Comparison of ENCODE assay signal across 1 cellular context in genomic region chr6:149342525-149342924, GRCh38.
TF ChIP-seq lines count a peak whose summit lies in the region.

No MANE protein-coding gene starts in this region.

TF ChIP-seq in HEK293, 187 proteins besides CTCF, POLR2A, EP300 and RAD21 (continued from another document):
- TF ChIP-seq ZNF660 (tag by site-specific recombination; IDR thresholded peaks at IDR 0.05) (no peak), KLF8 (tag by site-specific recombination; IDR thresholded peaks at IDR 0.05) (no peak), PBX3 (CRISPR knock-in tag; IDR thresholded peaks at IDR 0.05) (no peak), ZNF76 (tag by site-specific recombination; IDR thresholded peaks at IDR 0.05; ENCODE audit: borderline replicate concordance, low read depth) (no peak), ZNF510 (tag by site-specific recombination; IDR thresholded peaks at IDR 0.05; ENCODE audit: insufficient replicate concordance) (no peak)
